In genomic region chr1:110749960-110750359, GRCh38 we compare ENCODE assay signal across 18 cellular contexts.
A peak's percentile ranks its signal among the peaks of the same experiment; 100 is the strongest.
DNase-seq lines count a peak whose midpoint lies in the region; ATAC-seq and TF ChIP-seq lines count a peak whose summit lies in the region.
"Had no signal": no experiment of that assay in that cellular context is flagged by ENCODE, and none has a peak within 500 bp of the region (broad histone marks: within the 10 kb centered on the region; RNA-seq: fewer than 3 reads in every experiment).

No MANE protein-coding gene starts in this region.

- no peaks in the 10 kb centered on the region for H3K36me3 Mint-ChIP-seq in glutamatergic neuron (ENCODE audit: unreplicated experiment)
- H3K36me3 Mint-ChIP-seq: IgD-negative memory B cell had no signal

- no peaks in the 10 kb centered on the region for H3K27me3 ChIP-seq in WERI-Rb-1 (ENCODE audit: insufficient read depth, low read depth, severe bottlenecking)
- H3K27me3 ChIP-seq: BLaER1, SJSA1 had no signal

- peaks cover 47% of the 10 kb centered on the region for H3K4me1 Mint-ChIP-seq in glutamatergic neuron (ENCODE audit: low read depth, unreplicated experiment)

- peak; percentile 13 for DNase-seq in NCI-H2107 treated with DMSO at 0.1 percent for 48 hours (lab: John Stamatoyannopoulos, UW; ENCODE audit: unreplicated experiment)
- no peak for DNase-seq in NCI-H2107 (lab: John Stamatoyannopoulos, UW)
- DNase-seq in NCI-H2171 (lab: John Stamatoyannopoulos, UW), result peak; percentile 52
- DNase-seq in WERI-Rb-1, result peak; percentile 79
- DNase-seq in glutamatergic neuron, result no peak
- DNase-seq in sciatic nerve (ENCODE audit: low spot score), result no peak
- DNase-seq: 8988T, DMS153, EL, H9, NCI-H1436 treated with DMSO at 0.1 percent for 48 hours, NCI-H446, SW 1271 had no signal

- H3K27ac Mint-ChIP-seq in glutamatergic neuron (ENCODE audit: unreplicated experiment), result peak overlapping the region; percentile 74
- H3K27ac Mint-ChIP-seq: H9, IgD-negative memory B cell had no signal

- intact Hi-C loops in sciatic nerve (cut with DNase I), result no loop called here

- TF ChIP-seq CTCF in WERI-Rb-1 (IDR thresholded peaks at IDR 0.05; ENCODE audit: low read depth, low read length) (no peak), glutamatergic neuron (IDR thresholded peaks at IDR 0.05; ENCODE audit: partially characterized antibody, unreplicated experiment) (no peak)

- no peak overlapping the region for H3K4me3 ChIP-seq in WERI-Rb-1 (ENCODE audit: low read depth, low read length)
- H3K4me3 ChIP-seq: BLaER1, SJSA1 had no signal

- no peaks in the 10 kb centered on the region for H3K9me3 ChIP-seq in WERI-Rb-1 (ENCODE audit: severe bottlenecking)
- H3K9me3 ChIP-seq: BLaER1, SJSA1 had no signal

- peak overlapping the region; percentile 18 for H3K4me3 Mint-ChIP-seq in glutamatergic neuron (ENCODE audit: unreplicated experiment)
- H3K4me3 Mint-ChIP-seq: H9, IgD-negative memory B cell had no signal

- H3K36me3 ChIP-seq in WERI-Rb-1, result no peaks in the 10 kb centered on the region
- H3K36me3 ChIP-seq: BLaER1, SJSA1 had no signal

- H3K27ac ChIP-seq in WERI-Rb-1, result peak overlapping the region; percentile 89
- H3K27ac ChIP-seq: BLaER1, SJSA1 had no signal

- H3K9me3 Mint-ChIP-seq in glutamatergic neuron (ENCODE audit: unreplicated experiment), result peaks cover 3% of the 10 kb centered on the region
- H3K9me3 Mint-ChIP-seq: H9 had no signal

- no peak for ATAC-seq in GM21423 (IDR thresholded peaks at IDR 0.05; ENCODE audit: unreplicated experiment)
- no peak for ATAC-seq in GM18520 (IDR thresholded peaks at IDR 0.05; ENCODE audit: unreplicated experiment)
- ATAC-seq in sciatic nerve, result no peak

- H3K27me3 Mint-ChIP-seq in glutamatergic neuron (ENCODE audit: unreplicated experiment), result peaks cover 1% of the 10 kb centered on the region

Comparison
In these comparisons a context has a peak if more than half of its experiments do, and no peak if none do; other contexts are left out.
1. DNase-seq: peak in NCI-H2107 treated with DMSO at 0.1 percent for 48 hours (single experiment), NCI-H2171 (single experiment) and WERI-Rb-1 (single experiment); none in NCI-H2107 (single experiment), glutamatergic neuron (single experiment) and sciatic nerve (single experiment).